ENCODE assay signal across 16 cellular contexts in the genomic region with DNA sequence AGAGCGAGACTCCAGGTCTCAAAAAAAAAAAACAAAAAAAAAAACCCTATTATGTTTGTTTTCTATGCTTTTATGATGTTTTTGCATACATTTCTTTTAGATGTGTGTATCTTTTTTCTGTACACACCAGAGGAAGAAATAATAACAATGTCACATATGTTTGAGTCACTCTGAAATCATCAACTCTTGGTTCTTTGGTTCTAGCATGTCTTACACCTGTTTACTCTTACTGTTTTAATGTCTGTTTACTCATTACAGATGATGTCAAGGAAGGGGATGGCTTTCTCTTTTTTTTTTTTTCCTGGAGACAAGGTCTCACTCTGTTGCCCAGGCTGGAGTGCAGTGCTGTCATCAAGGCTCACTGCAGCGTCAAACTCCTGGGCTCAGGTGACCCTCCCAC. TPM values are rescaled to one million over a fixed set of nuclear protein-coding genes. Genes with fewer than 3 reads are reported as not detected.
DNase-seq lines count a peak whose midpoint lies in the region; ATAC-seq and TF ChIP-seq lines count a peak whose summit lies in the region.
"Had no signal": no experiment of that assay in that cellular context is flagged by ENCODE, and none has a peak within 500 bp of the region (broad histone marks: within the 10 kb centered on the region; RNA-seq: fewer than 3 reads in every experiment).

No MANE protein-coding gene starts in this region.

- H3K27me3 ChIP-seq in PC-9 (ENCODE audit: insufficient read depth, low read depth) (no peaks in the 10 kb centered on the region), brain microvascular endothelial cell (replicated peaks) (no peaks in the 10 kb centered on the region)
- H3K27me3 ChIP-seq: colonic mucosa, suprapubic skin had no signal

- POLR2A ChIA-PET in PC-9 (lab: Charles Lee; ENCODE audit: unreplicated experiment), result no interaction called here

- intact Hi-C loops in cardiac septum (cut with DNase I), result no loop called here
- intact Hi-C loops in PC-9 (cut with micrococcal nuclease; ENCODE audit: unreplicated experiment), result no loop called here

- H3K4me2 ChIP-seq in PC-9, result no peak overlapping the region

- H3K27ac Mint-ChIP-seq in T-helper 17 cell, result peak overlapping the region; percentile 77
- H3K27ac Mint-ChIP-seq in stimulated activated effector memory CD8-positive, alpha-beta T cell treated with anti-CD3 and anti-CD28 coated beads, Interleukin-12 subunit alpha, Interleukin-12 subunit beta, amount 100 ng/mL, for 72 hours, result peak overlapping the region; percentile 72

- TF ChIP-seq CTCF in foreskin fibroblast (IDR thresholded peaks at IDR 0.05; ENCODE audit: low read depth, low read length) (no peak), PC-9 (conservative IDR thresholded peaks at IDR 0.05) (no peak), brain microvascular endothelial cell (IDR thresholded peaks at IDR 0.05; ENCODE audit: low read depth, low read length, missing control alignments) (no peak)

- BruUV-seq in PC-9 (replicated peaks; lab: Mats Ljungman, UMichigan), result no TSS peak

- H3K36me3 ChIP-seq in PC-9 (ENCODE audit: low read depth), result no peaks in the 10 kb centered on the region
- H3K36me3 ChIP-seq in brain microvascular endothelial cell (replicated peaks), result no peaks in the 10 kb centered on the region
- H3K36me3 ChIP-seq: colonic mucosa, suprapubic skin had no signal

- H3K79me2 ChIP-seq in PC-9 (ENCODE audit: low read depth), result peaks cover 98% of the 10 kb centered on the region

- H3K4me3 ChIP-seq in foreskin fibroblast (ENCODE audit: low read depth in 1 of 2, low read length in 2 of 2) (no peak overlapping the region), PC-9 (no peak overlapping the region), brain microvascular endothelial cell (ENCODE audit: low read depth, low read length) (no peak overlapping the region)
- H3K4me3 ChIP-seq: colonic mucosa, lung, suprapubic skin had no signal

- CTCF ChIA-PET in PC-9 (lab: Charles Lee), result no interaction called here

- H3K4me1 ChIP-seq in PC-9 (replicated peaks; ENCODE audit: insufficient read depth), result no peaks in the 10 kb centered on the region

- DNase-seq in activated T-cell treated with anti-CD3 and anti-CD28 coated beads, Interleukin-2, amount 50 U/mL, for 4 hours, result no peak
- DNase-seq in activated T-cell treated with anti-CD3 and anti-CD28 coated beads, Interleukin-2, amount 50 U/mL, for 48 hours, result no peak
- DNase-seq in T-helper 17 cell, result no peak
- peak; percentile 21 to 51 for DNase-seq in foreskin fibroblast
- no peak for DNase-seq in stimulated activated effector memory CD8-positive, alpha-beta T cell treated with anti-CD3 and anti-CD28 coated beads, Interleukin-12 subunit alpha, Interleukin-12 subunit beta, amount 100 ng/mL, for 72 hours (ENCODE audit: low spot score in 2 of 2)
- DNase-seq in cardiac septum (ENCODE audit: low spot score), result no peak
- no peak for DNase-seq in PC-9
- DNase-seq in brain microvascular endothelial cell, result no peak
- DNase-seq: colonic mucosa; DMS 273 treated with DMSO at 0.1 percent for 48 hours; NCI-H2107; nucleus accumbens; Right ventricle myocardium superior; stimulated activated CD4-positive, alpha-beta T cell treated with anti-CD3 and anti-CD28 coated beads, Interleukin-12 subunit alpha, Interleukin-12 subunit beta, amount 100 ng/mL, for 4 hours had no signal

- in situ Hi-C loops in brain microvascular endothelial cell (cut with HindIII; ENCODE audit: low pct_ligation_motif_present, low sequenced_read_pairs), result no loop called here

- H3K36me3 Mint-ChIP-seq in activated T-cell treated with anti-CD3 and anti-CD28 coated beads, Interleukin-2, amount 50 U/mL, for 4 hours (ENCODE audit: insufficient read depth), result peaks cover 12% of the 10 kb centered on the region
- no peaks in the 10 kb centered on the region for H3K36me3 Mint-ChIP-seq in T-helper 17 cell (ENCODE audit: low read depth)
- peaks cover 67% of the 10 kb centered on the region for H3K36me3 Mint-ChIP-seq in stimulated activated effector memory CD8-positive, alpha-beta T cell treated with anti-CD3 and anti-CD28 coated beads, Interleukin-12 subunit alpha, Interleukin-12 subunit beta, amount 100 ng/mL, for 72 hours

- H4K20me1 ChIP-seq in PC-9 (ENCODE audit: insufficient read depth), result peaks cover 63% of the 10 kb centered on the region

- no peak overlapping the region for H3K4me3 Mint-ChIP-seq in activated T-cell treated with anti-CD3 and anti-CD28 coated beads, Interleukin-2, amount 50 U/mL, for 4 hours
- no peak overlapping the region for H3K4me3 Mint-ChIP-seq in T-helper 17 cell
- no peak overlapping the region for H3K4me3 Mint-ChIP-seq in stimulated activated effector memory CD8-positive, alpha-beta T cell treated with anti-CD3 and anti-CD28 coated beads, Interleukin-12 subunit alpha, Interleukin-12 subunit beta, amount 100 ng/mL, for 72 hours

- peak; percentile 40 to 70 for ATAC-seq in activated T-cell treated with anti-CD3 and anti-CD28 coated beads, Interleukin-2, amount 50 U/mL, for 4 hours
- no peak for ATAC-seq in T-helper 17 cell
- peak; percentile 92 for ATAC-seq in stimulated activated effector memory CD8-positive, alpha-beta T cell treated with anti-CD3 and anti-CD28 coated beads, Interleukin-12 subunit alpha, Interleukin-12 subunit beta, amount 100 ng/mL, for 72 hours

- no peaks in the 10 kb centered on the region for H3K9me3 Mint-ChIP-seq in activated T-cell treated with anti-CD3 and anti-CD28 coated beads, Interleukin-2, amount 50 U/mL, for 4 hours
- H3K9me3 Mint-ChIP-seq in stimulated activated effector memory CD8-positive, alpha-beta T cell treated with anti-CD3 and anti-CD28 coated beads, Interleukin-12 subunit alpha, Interleukin-12 subunit beta, amount 100 ng/mL, for 72 hours, result no peaks in the 10 kb centered on the region

- H3K27ac ChIP-seq in PC-9 (no peak overlapping the region), brain microvascular endothelial cell (no peak overlapping the region)
- H3K27ac ChIP-seq: colonic mucosa, suprapubic skin had no signal

- H3K9me3 ChIP-seq in T-helper 17 cell (ENCODE audit: control insufficient read depth, low read length, poor library complexity, severe bottlenecking) (no peaks in the 10 kb centered on the region), PC-9 (ENCODE audit: insufficient read depth, low read depth) (no peaks in the 10 kb centered on the region)
- H3K9me3 ChIP-seq: colonic mucosa, suprapubic skin had no signal

- peaks cover 55% of the 10 kb centered on the region for H3K4me1 Mint-ChIP-seq in activated T-cell treated with anti-CD3 and anti-CD28 coated beads, Interleukin-2, amount 50 U/mL, for 4 hours (ENCODE audit: low read depth)
- peaks cover 43% of the 10 kb centered on the region for H3K4me1 Mint-ChIP-seq in T-helper 17 cell
- peaks cover 52% of the 10 kb centered on the region for H3K4me1 Mint-ChIP-seq in stimulated activated effector memory CD8-positive, alpha-beta T cell treated with anti-CD3 and anti-CD28 coated beads, Interleukin-12 subunit alpha, Interleukin-12 subunit beta, amount 100 ng/mL, for 72 hours

- peaks cover 6% of the 10 kb centered on the region; the same call in 1 of the 2 replicates for H3F3A ChIP-seq in PC-9 (ENCODE audit: insufficient read depth, low read depth)

- no peaks in the 10 kb centered on the region for H3K27me3 Mint-ChIP-seq in activated T-cell treated with anti-CD3 and anti-CD28 coated beads, Interleukin-2, amount 50 U/mL, for 4 hours (ENCODE audit: low read depth)
- H3K27me3 Mint-ChIP-seq in T-helper 17 cell, result no peaks in the 10 kb centered on the region

- H3K9me2 ChIP-seq in PC-9 (ENCODE audit: insufficient read depth), result no peaks in the 10 kb centered on the region

- no peak overlapping the region for H2AFZ ChIP-seq in PC-9

RNA-seq across cellular contexts. Expression of gene RHOA, which starts 24.1 kb away (rescaled TPM):
- total RNA-seq in activated T-cell treated with anti-CD3 and anti-CD28 coated beads, Interleukin-2, amount 50 U/mL, for 4 hours, result 100 to 1,000 TPM; 390 to 408 (median 408) TPM
- total RNA-seq in T-helper 17 cell (100 to 1,000 TPM; 274 to 317 TPM), cardiac septum (340 TPM), PC-9 (2021) (413 and 416 TPM in 2 replicates)

RNA-seq across cellular contexts. Expression of gene TCTA, which starts 24.5 kb away (rescaled TPM):
- 10 to 100 TPM; 20.0 to 21.8 (median 20.1) TPM for total RNA-seq in activated T-cell treated with anti-CD3 and anti-CD28 coated beads, Interleukin-2, amount 50 U/mL, for 4 hours
- total RNA-seq in T-helper 17 cell, result 10 to 100 TPM; 23.4 to 27.0 TPM
- total RNA-seq in cardiac septum, result 26.5 TPM
- total RNA-seq in PC-9 (2021), result 17.0 and 17.2 TPM in 2 replicates

RNA-seq across cellular contexts. Expression of gene GPX1, which starts 29.6 kb away (rescaled TPM):
- total RNA-seq in activated T-cell treated with anti-CD3 and anti-CD28 coated beads, Interleukin-2, amount 50 U/mL, for 4 hours, result 100 to 1,000 TPM; 109 to 152 (median 132) TPM
- total RNA-seq in T-helper 17 cell, result 100 to 1,000 TPM in 1 of 2 donors, 10 to 100 TPM in 1; 75.6 to 326 TPM
- 106 TPM for total RNA-seq in cardiac septum
- 386 and 394 TPM in 2 replicates for total RNA-seq in PC-9 (2021)

RNA-seq across cellular contexts. Expression of gene AMT, which starts 34.6 kb away (rescaled TPM):
- total RNA-seq in activated T-cell treated with anti-CD3 and anti-CD28 coated beads, Interleukin-2, amount 50 U/mL, for 4 hours, result 1 to 10 TPM in 1 of 3 donors, under 1 TPM in 2; 0.50 to 1.1 (median 0.81) TPM
- total RNA-seq in T-helper 17 cell, result 1 to 10 TPM; 5.9 to 8.3 TPM
- total RNA-seq in cardiac septum, result 20.1 TPM
- 12.9 and 17.6 TPM in 2 replicates for total RNA-seq in PC-9 (2021)

RNA-seq across cellular contexts. Expression of gene NICN1, which starts 41.4 kb away (rescaled TPM):
- 1 to 10 TPM; 5.5 to 5.8 (median 5.8) TPM for total RNA-seq in activated T-cell treated with anti-CD3 and anti-CD28 coated beads, Interleukin-2, amount 50 U/mL, for 4 hours
- 10 to 100 TPM; 17.5 to 18.5 TPM for total RNA-seq in T-helper 17 cell
- 21.9 TPM for total RNA-seq in cardiac septum
- total RNA-seq in PC-9 (2021), result 14.6 and 23.7 TPM in 2 replicates

Comparison
In these comparisons a context has a peak if more than half of its experiments do, and no peak if none do; other contexts are left out.
1. DNase-seq: peak in foreskin fibroblast (2 of 2); none in activated T-cell treated with anti-CD3 and anti-CD28 coated beads, Interleukin-2, amount 50 U/mL, for 4 hours (single experiment), activated T-cell treated with anti-CD3 and anti-CD28 coated beads, Interleukin-2, amount 50 U/mL, for 48 hours (0 of 2), T-helper 17 cell (0 of 3), stimulated activated effector memory CD8-positive, alpha-beta T cell treated with anti-CD3 and anti-CD28 coated beads, Interleukin-12 subunit alpha, Interleukin-12 subunit beta, amount 100 ng/mL, for 72 hours (0 of 2), cardiac septum (single experiment), PC-9 (0 of 2) and brain microvascular endothelial cell (single experiment).